ENCODE assay signal across 8 cellular contexts in the genomic region with DNA sequence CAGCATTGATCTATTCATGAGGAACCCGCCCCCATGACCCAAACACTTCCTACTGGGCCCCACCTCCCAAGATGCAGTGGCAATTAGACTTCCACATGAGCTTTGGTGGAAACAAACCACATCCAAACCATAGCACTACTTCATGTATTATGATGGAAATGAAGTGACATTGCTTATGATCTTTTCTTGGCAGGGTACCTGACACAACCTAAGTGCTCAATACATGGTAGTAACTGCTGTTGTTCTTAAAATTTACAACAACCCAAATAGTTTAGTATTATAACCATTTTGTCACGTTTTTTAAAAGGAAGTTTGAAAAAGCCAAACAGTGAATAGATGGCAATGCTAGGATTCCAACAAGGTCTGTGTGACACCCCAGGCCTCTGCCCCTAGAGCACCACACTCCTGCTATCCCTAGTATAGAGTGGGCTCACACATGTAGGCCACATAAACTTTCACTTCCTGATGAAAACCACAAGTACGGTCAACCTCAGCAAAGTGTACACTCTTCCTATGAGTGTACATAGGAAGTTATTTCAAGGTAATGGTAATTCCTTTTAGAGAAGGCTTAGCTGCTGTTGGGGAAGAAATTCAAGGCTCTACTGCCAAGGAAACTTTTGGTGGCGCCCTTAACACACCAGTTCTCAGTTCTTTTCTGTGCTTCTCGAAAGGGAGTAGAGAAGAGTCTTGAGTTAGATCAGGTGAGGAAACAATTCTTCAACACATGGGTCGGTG.
DNase-seq lines count a peak whose midpoint lies in the region; ATAC-seq and TF ChIP-seq lines count a peak whose summit lies in the region.

No MANE protein-coding gene starts in this region.

- no peaks in the 10 kb centered on the region for H3F3A ChIP-seq in DOHH2 (ENCODE audit: control insufficient read depth, insufficient read depth)

- no peak for TF ChIP-seq CTCF in DOHH2 (IDR thresholded peaks at IDR 0.05; ENCODE audit: low read depth, low read length, poor library complexity, severe bottlenecking)

- H3K4me3 ChIP-seq in DOHH2 (ENCODE audit: low read length), result peak overlapping the region; percentile 32

- H4K20me1 ChIP-seq in DOHH2 (ENCODE audit: control insufficient read depth, insufficient read depth, low read depth, low read length), result no peaks in the 10 kb centered on the region

- DNase-seq in SKM-1 treated with dmso at 0.1 percent for 144 hours (lab: John Stamatoyannopoulos, UW; ENCODE audit: unreplicated experiment), result peak; percentile 38
- no peak for DNase-seq in NCI-H226
- no peak for DNase-seq in hippocampal formation (lab: John Stamatoyannopoulos, UW)
- DNase-seq in NCI-H2029 (lab: John Stamatoyannopoulos, UW), result no peak
- DNase-seq in superior temporal gyrus (ENCODE audit: extremely low spot score), result no peak

- peaks cover 29% of the 10 kb centered on the region for H3K4me1 ChIP-seq in DOHH2 (ENCODE audit: control insufficient read depth, low read length)

- ATAC-seq in GM19372 (IDR thresholded peaks at IDR 0.05; ENCODE audit: low read depth, unreplicated experiment) (peak; percentile 98), HG03066 (IDR thresholded peaks at IDR 0.05; ENCODE audit: low read depth, unreplicated experiment) (peak; percentile 99)

- H3K4me2 ChIP-seq in DOHH2 (ENCODE audit: low read length), result peak overlapping the region; percentile 51

- H3K79me2 ChIP-seq in DOHH2 (ENCODE audit: control insufficient read depth, low read length), result no peaks in the 10 kb centered on the region

- H3K27me3 ChIP-seq in DOHH2 (ENCODE audit: control insufficient read depth, low read length), result no peaks in the 10 kb centered on the region

- no peaks in the 10 kb centered on the region for H3K36me3 ChIP-seq in DOHH2 (ENCODE audit: control insufficient read depth, low read length)

- peak overlapping the region; percentile 13 for H3K27ac ChIP-seq in DOHH2 (ENCODE audit: low read depth, low read length)

- H3K9me3 ChIP-seq in DOHH2 (ENCODE audit: control insufficient read depth, insufficient read depth, low read length), result no peaks in the 10 kb centered on the region

- no peaks in the 10 kb centered on the region for H3K9me2 ChIP-seq in DOHH2 (replicated peaks; ENCODE audit: control insufficient read depth, low read length)
